8 cellular contexts compared by ENCODE assay signal in the genomic region with DNA sequence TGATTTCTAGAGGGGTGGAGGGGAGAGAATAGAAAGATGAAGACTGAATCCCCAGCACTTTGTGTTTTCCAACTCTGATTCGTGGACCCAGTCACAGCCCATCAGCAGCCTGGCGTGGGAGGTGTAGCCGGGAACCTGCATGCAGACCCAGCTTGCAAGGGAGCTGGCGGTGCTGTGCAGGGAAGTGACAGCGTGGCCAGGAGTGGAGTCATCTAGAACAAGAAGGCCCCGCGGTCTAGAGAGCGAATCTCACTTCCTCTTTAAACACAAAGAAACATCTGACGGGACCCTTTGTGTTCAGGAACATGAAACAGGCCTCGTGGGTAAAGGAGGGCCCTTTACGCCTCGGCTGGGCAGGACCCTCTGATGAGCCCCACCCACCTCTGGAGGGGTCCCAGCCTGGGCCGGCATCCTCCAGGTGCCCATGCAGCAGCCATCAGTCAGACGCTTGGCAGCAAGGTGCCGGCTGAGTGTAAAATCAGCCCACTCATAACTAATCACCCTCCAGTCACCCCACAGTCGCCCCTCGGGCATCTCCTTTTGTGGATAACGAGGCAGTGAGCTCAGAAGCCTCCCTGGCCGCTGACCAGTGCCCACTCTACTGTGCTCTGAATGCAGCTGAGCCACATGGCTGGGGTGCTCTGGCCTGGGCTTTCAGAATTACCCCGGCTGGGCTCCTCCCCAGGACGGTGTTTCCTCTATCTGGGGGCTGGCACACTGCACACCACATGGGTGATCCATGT. TPM values are rescaled to one million over a fixed set of nuclear protein-coding genes. Genes with fewer than 3 reads are reported as not detected.
A peak's percentile ranks its signal among the peaks of the same experiment; 100 is the strongest.
DNase-seq lines count a peak whose midpoint lies in the region; ATAC-seq and TF ChIP-seq lines count a peak whose summit lies in the region.

No MANE protein-coding gene starts in this region.

- H3K27me3 ChIP-seq in suprapubic skin (peaks cover 67% of the 10 kb centered on the region), breast epithelium (peaks cover 4 to 42% of the 10 kb centered on the region in 2 donors)

- H3K4me1 ChIP-seq in suprapubic skin (peaks cover 33% of the 10 kb centered on the region), breast epithelium (peaks cover 6 to 8% of the 10 kb centered on the region in 2 donors)

- peak; percentile 65 for ATAC-seq in GM21423 (IDR thresholded peaks at IDR 0.05; ENCODE audit: unreplicated experiment)

- no peak for TF ChIP-seq EP300 in suprapubic skin (IDR thresholded peaks at IDR 0.05)

- DNase-seq in ELR (ENCODE audit: low read depth), result peak; percentile 49
- DNase-seq in KBM-7, result peak; percentile 88
- peak; percentile 85 for DNase-seq in activated CD8-positive, alpha-beta memory T cell treated with anti-CD3 and anti-CD28 coated beads, Interleukin-2, amount 50 U/mL, for 48 hours
- DNase-seq in kidney tubule cell (ENCODE audit: low spot score), result peak; percentile 7
- DNase-seq in suprapubic skin (ENCODE audit: low spot score in 2 of 2), result peak in 1 of 2 donors; percentile 70
- DNase-seq in NCI-H128 (lab: John Stamatoyannopoulos, UW; ENCODE audit: unreplicated experiment), result no peak
- no peak for DNase-seq in breast epithelium (ENCODE audit: low spot score in 2 of 2)

- TF ChIP-seq CTCF in suprapubic skin (IDR thresholded peaks at IDR 0.05), result no peak
- TF ChIP-seq CTCF in breast epithelium (IDR thresholded peaks at IDR 0.05), result no peak

- intact Hi-C loops in breast epithelium (cut with DNase I; ENCODE audit: low total_unique reads), result no loop called here

- H3K27ac ChIP-seq in suprapubic skin (peak overlapping the region; percentile 70), breast epithelium (peak overlapping the region in 1 of 2 donors; percentile 52)

- H3K36me3 ChIP-seq in suprapubic skin (no peaks in the 10 kb centered on the region), breast epithelium (no peaks in the 10 kb centered on the region)

- H3K4me3 ChIP-seq in suprapubic skin (no peak overlapping the region), breast epithelium (no peak overlapping the region)

- WGBS in suprapubic skin, result 53% methylated on average over 10 of the region's 21 CpGs

- TF ChIP-seq POLR2A in suprapubic skin (IDR thresholded peaks at IDR 0.05) (no peak), breast epithelium (IDR thresholded peaks at IDR 0.05) (no peak)

- in situ Hi-C loops in KBM-7 (cut with MboI; ENCODE audit: low pct_unique_long_range_greater_than_20kb, low sequenced_read_pairs), result no loop called here

- H3K9me3 ChIP-seq in suprapubic skin (no peaks in the 10 kb centered on the region), breast epithelium (no peaks in the 10 kb centered on the region)

RNA-seq across cellular contexts. Expression of gene SNAI3, which starts 4.4 kb away (rescaled TPM):
- total RNA-seq in suprapubic skin (under 1 TPM in 2 of 4 donors, not detected in 2; 0.40 to 0.44 TPM), breast epithelium (under 1 TPM; 0.66 to 0.96 (median 0.73) TPM)

RNA-seq across cellular contexts. Expression of gene MVD, which starts 19.0 kb away (rescaled TPM):
- total RNA-seq in suprapubic skin (10 to 100 TPM; 18.9 to 77.6 (median 44.7) TPM), breast epithelium (10 to 100 TPM; 17.4 to 21.3 (median 19.0) TPM)

RNA-seq across cellular contexts. Expression of gene RNF166, which starts 24.3 kb away (rescaled TPM):
- 10 to 100 TPM; 12.4 to 15.8 (median 14.6) TPM for total RNA-seq in suprapubic skin
- 10 to 100 TPM; 19.2 to 22.0 (median 21.9) TPM for total RNA-seq in breast epithelium

RNA-seq across cellular contexts. Expression of gene CTU2, which starts 24.4 kb away (rescaled TPM):
- total RNA-seq in suprapubic skin, result 10 to 100 TPM in 2 of 4 donors, 1 to 10 TPM in 2; 7.8 to 17.8 (median 10.9) TPM
- 1 to 10 TPM; 7.3 to 8.2 (median 7.8) TPM for total RNA-seq in breast epithelium

RNA-seq across cellular contexts. Expression of gene CYBA, which starts 31.0 kb away (rescaled TPM):
- total RNA-seq in suprapubic skin, result 10 to 100 TPM; 22.4 to 39.1 (median 29.7) TPM
- total RNA-seq in breast epithelium, result 100 to 1,000 TPM; 138 to 194 (median 180) TPM

Comparison
In these comparisons a context has a peak if more than half of its experiments do, and no peak if none do; other contexts are left out.
1. DNase-seq: peak in ELR (single experiment), KBM-7 (single experiment), activated CD8-positive, alpha-beta memory T cell treated with anti-CD3 and anti-CD28 coated beads, Interleukin-2, amount 50 U/mL, for 48 hours (single experiment) and kidney tubule cell (single experiment); none in NCI-H128 (single experiment) and breast epithelium (0 of 2).